In genomic region chr10:73997479-73997805, GRCh38 we compare ENCODE assay signal across 1 cellular context.
A peak's percentile ranks its signal among the peaks of the same experiment; 100 is the strongest.
TF ChIP-seq lines count a peak whose summit lies in the region.

No MANE protein-coding gene starts in this region.

TF ChIP-seq in H1, 55 proteins besides CTCF, POLR2A, EP300 and RAD21 (continued from another document):
- no peak for TF ChIP-seq GTF2F1 (IDR thresholded peaks at IDR 0.05; ENCODE audit: borderline replicate concordance, low read depth, low read length)
- no peak for TF ChIP-seq RFX5 (IDR thresholded peaks at IDR 0.05; ENCODE audit: borderline replicate concordance, low read depth, low read length)
- no peak for TF ChIP-seq KDM5A (IDR thresholded peaks at IDR 0.05; ENCODE audit: low read length)
- no peak for TF ChIP-seq YY1 (IDR thresholded peaks at IDR 0.05; ENCODE audit: low read depth, low read length)
- no peak for TF ChIP-seq POU5F1 (IDR thresholded peaks at IDR 0.05; ENCODE audit: low read depth, low read length)
- no peak for TF ChIP-seq SIX5 (IDR thresholded peaks at IDR 0.05; ENCODE audit: low read depth, low read length)
- TF ChIP-seq ATF3 (IDR thresholded peaks at IDR 0.05; ENCODE audit: insufficient read depth, low read depth, low read length): no peak
- no peak for TF ChIP-seq BCL11A (IDR thresholded peaks at IDR 0.05; ENCODE audit: low read depth in 2 of 2, low read length in 2 of 2)
- TF ChIP-seq SRF (IDR thresholded peaks at IDR 0.05; ENCODE audit: low read depth, low read length): no peak
- TF ChIP-seq CBX5 (IDR thresholded peaks at IDR 0.05; ENCODE audit: low read depth, low read length): no peak
- TF ChIP-seq KDM4A (IDR thresholded peaks at IDR 0.05; ENCODE audit: low read depth, low read length, severe bottlenecking): no peak
- no peak for TF ChIP-seq TEAD4 (IDR thresholded peaks at IDR 0.05; ENCODE audit: low read depth, low read length)
- TF ChIP-seq FOSL1 (IDR thresholded peaks at IDR 0.05; ENCODE audit: insufficient read depth, low read depth, low read length): no peak
- TF ChIP-seq CEBPB (IDR thresholded peaks at IDR 0.05; ENCODE audit: low read depth, low read length): no peak
- TF ChIP-seq TAF7 (optimal IDR thresholded peaks at IDR 0.05; ENCODE audit: borderline replicate concordance, low read depth, low read length): peak; percentile 23
- no peak for TF ChIP-seq TBP (IDR thresholded peaks at IDR 0.05; ENCODE audit: low read depth, low read length)
- no peak for TF ChIP-seq SIRT6 (IDR thresholded peaks at IDR 0.05; ENCODE audit: low read length)
- peak; percentile 45 for TF ChIP-seq CHD7 (IDR thresholded peaks at IDR 0.05; ENCODE audit: insufficient replicate concordance, low read length)
